Comparison of ENCODE assay signal across 17 cellular contexts in genomic region chr13:111142472-111142871, GRCh38. TPM values are rescaled to one million over a fixed set of nuclear protein-coding genes. Genes with fewer than 3 reads are reported as not detected.
A peak's percentile ranks its signal among the peaks of the same experiment; 100 is the strongest.
DNase-seq lines count a peak whose midpoint lies in the region; ATAC-seq and TF ChIP-seq lines count a peak whose summit lies in the region.
"Had no signal": no experiment of that assay in that cellular context is flagged by ENCODE, and none has a peak within 500 bp of the region (broad histone marks: within the 10 kb centered on the region; RNA-seq: fewer than 3 reads in every experiment).

No MANE protein-coding gene starts in this region.

- in situ Hi-C loops in gastrocnemius medialis (cut with MboI; ENCODE audit: low sequenced_read_pairs in 4 of 4), result no loop called here

- H3K4me1 ChIP-seq in BLaER1 (peaks cover 18% of the 10 kb centered on the region), gastrocnemius medialis (peaks cover 26 to 35% of the 10 kb centered on the region in 2 donors)

- DNase-seq in chondrocyte (ENCODE audit: low spot score) (no peak), memory B cell (ENCODE audit: low spot score in 2 of 2) (no peak), gastrocnemius medialis (no peak), head of caudate nucleus (no peak), COLO668 (lab: John Stamatoyannopoulos, UW; ENCODE audit: unreplicated experiment) (no peak)
- no peak for DNase-seq in activated T-cell treated with anti-CD3 and anti-CD28 coated beads, Interleukin-2, amount 50 U/mL, for 4 hours
- DNase-seq: ACHN; CD4-positive, alpha-beta memory T cell; COR-L47; DND-41; GDM1; GOT3; HCEC 1CT; HFFc6 had no signal

- TF ChIP-seq CTCF in chondrocyte (IDR thresholded peaks at IDR 0.05) (no peak), gastrocnemius medialis (IDR thresholded peaks at IDR 0.05 in 4 of 5, conservative IDR thresholded peaks at IDR 0.05 in 1 of 5) (no peak)

- H3K4me3 ChIP-seq in BLaER1, result no peak overlapping the region
- no peak overlapping the region for H3K4me3 ChIP-seq in gastrocnemius medialis

- H3K4me3 Mint-ChIP-seq in chondrocyte (ENCODE audit: unreplicated experiment), result no peak overlapping the region
- H3K4me3 Mint-ChIP-seq in memory B cell, result no peak overlapping the region
- no peak overlapping the region for H3K4me3 Mint-ChIP-seq in activated T-cell treated with anti-CD3 and anti-CD28 coated beads, Interleukin-2, amount 50 U/mL, for 4 hours
- H3K4me3 Mint-ChIP-seq: CD4-positive, alpha-beta memory T cell; HFFc6 had no signal

- H3K9ac ChIP-seq in BLaER1, result no peak overlapping the region

- H3K9me3 ChIP-seq in BLaER1 (no peaks in the 10 kb centered on the region), gastrocnemius medialis (no peaks in the 10 kb centered on the region)

- no peaks in the 10 kb centered on the region for H4K20me1 ChIP-seq in BLaER1

- H3K4me2 ChIP-seq in BLaER1, result peak overlapping the region; percentile 35

- ATAC-seq in memory B cell (ENCODE audit: low read depth) (no peak), gastrocnemius medialis (no peak)
- ATAC-seq in activated T-cell treated with anti-CD3 and anti-CD28 coated beads, Interleukin-2, amount 50 U/mL, for 4 hours, result no peak
- ATAC-seq: HepG2 had no signal

- H3K36me3 ChIP-seq in BLaER1 (no peaks in the 10 kb centered on the region), gastrocnemius medialis (no peaks in the 10 kb centered on the region)

- H3K27me3 ChIP-seq in BLaER1 (no peaks in the 10 kb centered on the region), gastrocnemius medialis (no peaks in the 10 kb centered on the region)

- H3K4me1 Mint-ChIP-seq in chondrocyte (ENCODE audit: low read depth) (peaks cover 56% of the 10 kb centered on the region), memory B cell (no peaks in the 10 kb centered on the region)
- H3K4me1 Mint-ChIP-seq in activated T-cell treated with anti-CD3 and anti-CD28 coated beads, Interleukin-2, amount 50 U/mL, for 4 hours (ENCODE audit: low read depth), result no peaks in the 10 kb centered on the region

- H3K27me3 Mint-ChIP-seq in chondrocyte (ENCODE audit: low read depth), result no peaks in the 10 kb centered on the region
- peaks cover 14% of the 10 kb centered on the region for H3K27me3 Mint-ChIP-seq in memory B cell
- H3K27me3 Mint-ChIP-seq in activated T-cell treated with anti-CD3 and anti-CD28 coated beads, Interleukin-2, amount 50 U/mL, for 4 hours (ENCODE audit: low read depth), result peaks cover 29% of the 10 kb centered on the region

- H3K36me3 Mint-ChIP-seq in chondrocyte (ENCODE audit: low read depth) (peaks cover 3% of the 10 kb centered on the region), memory B cell (no peaks in the 10 kb centered on the region)
- no peaks in the 10 kb centered on the region for H3K36me3 Mint-ChIP-seq in activated T-cell treated with anti-CD3 and anti-CD28 coated beads, Interleukin-2, amount 50 U/mL, for 4 hours (ENCODE audit: insufficient read depth)
- H3K36me3 Mint-ChIP-seq: CD4-positive, alpha-beta memory T cell had no signal

- H3K9me3 Mint-ChIP-seq in chondrocyte (ENCODE audit: low read depth) (no peaks in the 10 kb centered on the region), memory B cell (no peaks in the 10 kb centered on the region)
- no peaks in the 10 kb centered on the region for H3K9me3 Mint-ChIP-seq in activated T-cell treated with anti-CD3 and anti-CD28 coated beads, Interleukin-2, amount 50 U/mL, for 4 hours
- H3K9me3 Mint-ChIP-seq: CD4-positive, alpha-beta memory T cell; HFFc6 had no signal

- no peak for TF ChIP-seq POLR2A in gastrocnemius medialis (IDR thresholded peaks at IDR 0.05)

- H3K27ac ChIP-seq in BLaER1, result no peak overlapping the region
- H3K27ac ChIP-seq in gastrocnemius medialis, result peak overlapping the region in 3 of 4 donors; percentile 13 to 57 (median 53)
- H3K27ac ChIP-seq: C4-2B had no signal

- peak overlapping the region; percentile 28 for H3K27ac Mint-ChIP-seq in chondrocyte (ENCODE audit: unreplicated experiment)
- H3K27ac Mint-ChIP-seq in memory B cell, result peak overlapping the region; percentile 8
- H3K27ac Mint-ChIP-seq: CD4-positive, alpha-beta memory T cell; HFFc6 had no signal

- intact Hi-C loops in gastrocnemius medialis (cut with DNase I; ENCODE audit: low total_unique reads) (no loop called here), head of caudate nucleus (cut with DNase I) (no loop called here)

RNA-seq across cellular contexts. Expression of gene ARHGEF7, which starts 27.4 kb away (rescaled TPM):
- 96.8 to 138 TPM (median 137 TPM) in 3 replicates for total RNA-seq in chondrocyte
- 10 to 100 TPM; 24.5 to 56.9 (median 31.3) TPM for total RNA-seq in gastrocnemius medialis
- 10 to 100 TPM; 42.8 to 49.6 (median 45.1) TPM for total RNA-seq in activated T-cell treated with anti-CD3 and anti-CD28 coated beads, Interleukin-2, amount 50 U/mL, for 4 hours
